Comparison of ENCODE assay signal across 1 cellular context in the genomic region with DNA sequence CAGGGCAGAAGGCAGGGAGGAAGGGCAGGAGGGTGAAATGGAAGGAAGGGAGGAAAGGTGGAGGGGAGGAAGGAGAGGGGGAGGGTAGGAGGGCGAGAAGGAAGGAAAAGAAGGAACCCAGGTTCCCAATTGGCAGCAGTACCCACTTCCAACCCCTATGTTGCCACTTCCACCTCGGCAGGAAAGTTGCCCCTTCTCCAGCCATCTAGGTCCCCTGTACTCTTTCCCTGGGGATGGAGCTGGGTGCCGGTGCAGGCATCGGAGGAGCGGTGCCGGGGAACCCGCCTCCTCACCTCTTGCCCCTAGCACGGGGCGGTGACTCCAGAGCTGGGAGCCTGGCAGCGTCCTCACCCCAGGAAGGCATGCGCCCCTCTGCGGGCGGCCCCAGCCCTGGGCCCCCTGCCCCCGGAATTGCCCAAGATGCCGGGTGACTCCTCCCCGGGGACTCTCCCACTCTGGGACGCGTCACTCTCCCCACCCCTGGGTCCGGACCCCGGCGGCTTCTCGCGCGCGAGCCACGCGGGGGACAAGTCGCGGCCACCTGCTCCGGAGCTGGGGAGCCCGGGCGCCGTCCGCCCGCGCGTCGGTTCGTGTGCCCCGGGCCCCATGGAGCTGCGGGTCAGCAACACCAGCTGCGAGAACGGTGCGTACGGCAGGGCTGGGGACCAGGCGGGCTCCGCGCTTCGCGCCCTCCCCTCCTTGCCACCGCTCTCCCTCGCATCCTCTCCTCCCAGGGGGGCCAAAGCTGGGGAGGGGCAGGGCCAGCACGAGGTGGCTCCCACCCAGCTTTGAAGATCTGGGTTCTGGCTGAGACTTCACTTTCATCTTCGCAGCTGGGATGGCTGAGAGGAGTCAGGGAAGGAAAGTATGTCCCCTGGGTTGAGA.
TF ChIP-seq lines count a peak whose summit lies in the region.

NIPAL4 (plus strand) TSS at position 499 of the 885 bp plus-strand sequence; CDS start at position 607, 108 bp downstream.

TF ChIP-seq in WTC11, 78 proteins besides CTCF, POLR2A, EP300 and RAD21 (continued from another document):
- TF ChIP-seq E2F5 (CRISPR knock-in tag; IDR thresholded peaks at IDR 0.05), result peak; percentile 52; the same call in 1 of the 2 replicates
